Comparison of ENCODE assay signal across 20 cellular contexts in the genomic region with DNA sequence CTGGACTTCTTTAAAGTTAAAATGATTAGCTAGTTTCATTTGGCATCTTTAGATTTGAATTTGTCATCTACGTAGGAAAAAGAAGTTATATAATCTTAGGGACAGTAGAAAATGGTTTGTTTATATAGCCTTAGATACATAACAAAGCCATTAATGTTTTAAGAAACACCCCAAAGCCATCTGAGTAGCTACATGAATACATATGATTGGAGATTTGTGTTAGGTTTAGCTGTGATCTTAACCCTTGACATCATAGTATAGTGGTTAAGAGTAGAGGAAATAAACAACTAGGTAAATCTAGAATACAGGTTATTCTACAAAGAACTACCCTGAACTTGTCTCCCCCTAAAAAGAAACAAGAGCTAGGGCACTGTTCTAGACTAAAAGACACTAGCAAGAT.
"Had no signal": no experiment of that assay in that cellular context is flagged by ENCODE, and none has a peak within 500 bp of the region (broad histone marks: within the 10 kb centered on the region; RNA-seq: fewer than 3 reads in every experiment).

No MANE protein-coding gene starts in this region.

- H3K4me3 ChIP-seq: esophagus squamous epithelium, gastroesophageal sphincter, prostate gland, spleen, tibial artery, upper lobe of left lung, uterus had no signal

- H3K4me1 ChIP-seq: parathyroid adenoma, prostate gland, uterus had no signal

- H3K36me3 ChIP-seq: prostate gland, uterus had no signal

- H3K9me3 Mint-ChIP-seq: dendritic cell treated with granulocyte-macrophage colony-stimulating factor and Interleukin-4, amounts not matched to agents 40 ng/mL and 50 ng/mL, for 4 days; nephron had no signal

- H3K9ac ChIP-seq: parathyroid adenoma had no signal

- H3K4me1 Mint-ChIP-seq: nephron had no signal

- H3K27ac Mint-ChIP-seq: dendritic cell treated with granulocyte-macrophage colony-stimulating factor and Interleukin-4, amounts not matched to agents 40 ng/mL and 50 ng/mL, for 4 days; nephron had no signal

- H2AFZ ChIP-seq: parathyroid adenoma had no signal

- H3K9me3 ChIP-seq: esophagus squamous epithelium, gastroesophageal sphincter, prostate gland, spleen, tibial artery, upper lobe of left lung, uterus had no signal

- H3K4me3 Mint-ChIP-seq: dendritic cell treated with granulocyte-macrophage colony-stimulating factor and Interleukin-4, amounts not matched to agents 40 ng/mL and 50 ng/mL, for 4 days; nephron had no signal

- H3K27me3 Mint-ChIP-seq: dendritic cell treated with granulocyte-macrophage colony-stimulating factor and Interleukin-4, amounts not matched to agents 40 ng/mL and 50 ng/mL, for 4 days had no signal

- H3K27me3 ChIP-seq: esophagus squamous epithelium, gastroesophageal sphincter, spleen, tibial artery, upper lobe of left lung, uterus had no signal

- H3K27ac ChIP-seq: gastroesophageal sphincter, parathyroid adenoma, prostate gland, tibial artery, upper lobe of left lung, uterus had no signal

- DNase-seq: esophagus squamous epithelium; foreskin fibroblast; glutamatergic neuron; islet precursor cell; mammary epithelial cell; spleen; stimulated activated CD4-positive, alpha-beta T cell treated with anti-CD3 and anti-CD28 coated beads, Interleukin-15, amount 100 ng/mL, for 24 hours; stimulated activated CD4-positive, alpha-beta T cell treated with anti-CD3 and anti-CD28 coated beads, Interleukin-1b, Interleukin-23, amount 100 ng/mL, for 48 hours; stimulated activated CD4-positive, alpha-beta T cell treated with anti-CD3 and anti-CD28 coated beads, Interleukin-4, amount 100 ng/mL, for 24 hours; stimulated activated naive CD4-positive, alpha-beta T cell; tibial artery; upper lobe of left lung; uterus had no signal

- ATAC-seq: gastroesophageal sphincter, left lobe of liver, sciatic nerve had no signal
